In genomic region chr2:74471332-74472065, GRCh38 we compare ENCODE assay signal across 1 cellular context.
TF ChIP-seq lines count a peak whose summit lies in the region.

No MANE protein-coding gene starts in this region.

TF ChIP-seq in H1, 55 proteins besides CTCF, POLR2A, EP300 and RAD21:
- TF ChIP-seq SAP30 (IDR thresholded peaks at IDR 0.05; ENCODE audit: insufficient read depth, insufficient replicate concordance, low read length): no peak
- no peak for TF ChIP-seq SIX5 (IDR thresholded peaks at IDR 0.05; ENCODE audit: low read depth, low read length)
- no peak for TF ChIP-seq CREB1 (IDR thresholded peaks at IDR 0.05)
- no peak for TF ChIP-seq KDM5A (IDR thresholded peaks at IDR 0.05; ENCODE audit: low read length)
- TF ChIP-seq GTF2F1 (IDR thresholded peaks at IDR 0.05; ENCODE audit: borderline replicate concordance, low read depth, low read length): no peak
- no peak for TF ChIP-seq RXRA (IDR thresholded peaks at IDR 0.05; ENCODE audit: insufficient read depth, low read depth, low read length)
- TF ChIP-seq ATF2 (IDR thresholded peaks at IDR 0.05; ENCODE audit: low read length): no peak
- TF ChIP-seq CBX8 (IDR thresholded peaks at IDR 0.05; ENCODE audit: borderline replicate concordance, low read depth, low read length): no peak
- TF ChIP-seq KDM4A (IDR thresholded peaks at IDR 0.05; ENCODE audit: low read depth, low read length, severe bottlenecking): no peak
